ENCODE assay signal across 11 cellular contexts in genomic region chr7:46291064-46291463, GRCh38.
DNase-seq lines count a peak whose midpoint lies in the region; ATAC-seq and TF ChIP-seq lines count a peak whose summit lies in the region.
"Had no signal": no experiment of that assay in that cellular context is flagged by ENCODE, and none has a peak within 500 bp of the region (broad histone marks: within the 10 kb centered on the region; RNA-seq: fewer than 3 reads in every experiment).

No MANE protein-coding gene starts in this region.

- no peak for TF ChIP-seq EP300 in esophagus muscularis mucosa (IDR thresholded peaks at IDR 0.05)

- H3K36me3 ChIP-seq in esophagus muscularis mucosa, result no peaks in the 10 kb centered on the region

- H3K27me3 ChIP-seq in esophagus muscularis mucosa, result no peaks in the 10 kb centered on the region

- no peak for TF ChIP-seq POLR2A in esophagus muscularis mucosa (IDR thresholded peaks at IDR 0.05; ENCODE audit: low read depth)

- DNase-seq in T1000 (lab: John Stamatoyannopoulos, UW) (peak; percentile 15), renal cortical epithelial cell (ENCODE audit: low read depth) (peak; percentile 70), OCI-M2 (lab: John Stamatoyannopoulos, UW; ENCODE audit: unreplicated experiment) (no peak), esophagus muscularis mucosa (ENCODE audit: extremely low spot score) (no peak), medulla oblongata (ENCODE audit: extremely low spot score) (no peak)
- DNase-seq: stimulated activated CD4-positive, alpha-beta T cell treated with anti-CD3 and anti-CD28 coated beads, Interleukin-15, amount 100 ng/mL, for 24 hours had no signal

- no peak for TF ChIP-seq CTCF in esophagus muscularis mucosa (IDR thresholded peaks at IDR 0.05)

- 50% methylated on average over 5 of the region's 5 CpGs for WGBS in esophagus muscularis mucosa

- intact Hi-C loops in esophagus muscularis mucosa (cut with DNase I), result no loop called here

- no peak overlapping the region for H3K27ac ChIP-seq in esophagus muscularis mucosa (replicated peaks in 1 of 4)

- ATAC-seq in GM18858 (IDR thresholded peaks at IDR 0.05; ENCODE audit: unreplicated experiment) (peak; percentile 70), HG03039 (IDR thresholded peaks at IDR 0.05; ENCODE audit: unreplicated experiment) (peak; percentile 75), HG03097 (IDR thresholded peaks at IDR 0.05; ENCODE audit: low FRiP score, unreplicated experiment) (no peak)
- ATAC-seq: HCT116, WTC11 had no signal

- no peak overlapping the region for H3K4me3 ChIP-seq in esophagus muscularis mucosa

- H3K4me1 ChIP-seq in esophagus muscularis mucosa, result no peaks in the 10 kb centered on the region

- H3K9me3 ChIP-seq in esophagus muscularis mucosa, result no peaks in the 10 kb centered on the region

Comparison
In these comparisons a context has a peak if more than half of its experiments do, and no peak if none do; other contexts are left out.
1. DNase-seq: peak in T1000 (single experiment) and renal cortical epithelial cell (single experiment); none in OCI-M2 (single experiment), esophagus muscularis mucosa (single experiment) and medulla oblongata (single experiment).